ENCODE assay signal across 8 cellular contexts in genomic region chr2:161946489-161947107, GRCh38.
DNase-seq lines count a peak whose midpoint lies in the region; ATAC-seq and TF ChIP-seq lines count a peak whose summit lies in the region.

No MANE protein-coding gene starts in this region.

- ATAC-seq in activated CD8-positive, alpha-beta T cell treated with anti-CD3 and anti-CD28 coated beads, Interleukin-2, amount 10 ng/mL, durations not matched to agents 7 days and 5 days = peak; percentile 61
- ATAC-seq in omental fat pad (ENCODE audit: low FRiP score) (no peak), HG03135 (IDR thresholded peaks at IDR 0.05; ENCODE audit: unreplicated experiment) (no peak), HG02642 (IDR thresholded peaks at IDR 0.05; ENCODE audit: poor library complexity, unreplicated experiment) (no peak)

- H3K9me3 Mint-ChIP-seq in activated CD8-positive, alpha-beta T cell treated with anti-CD3 and anti-CD28 coated beads, Interleukin-2, amount 10 ng/mL, durations not matched to agents 7 days and 5 days (ENCODE audit: insufficient read depth) = no peaks in the 10 kb centered on the region

- CTCF ChIA-PET in activated CD8-positive, alpha-beta T cell treated with anti-CD3 and anti-CD28 coated beads, Interleukin-2, amount 10 ng/mL, durations not matched to agents 7 days and 5 days (lab: Charles Lee) = interaction anchor here (0.6 to 5.2 kb wide), 35 partner anchors 9 to 517 kb away, joined by 3 to 85 read pairs (median 4); partner anchors contain the start of gene DPP4

- DNase-seq in NCI-H510A treated with DMSO at 0.1 percent for 48 hours (lab: John Stamatoyannopoulos, UW) (peak; percentile 5), NCI-H510A (lab: John Stamatoyannopoulos, UW) (no peak), Kasumi-1 (lab: John Stamatoyannopoulos, UW) (peak; percentile 63 to 79), kidney glomerular epithelial cell (lab: John Stamatoyannopoulos, UW) (peak; percentile 28), omental fat pad (ENCODE audit: low spot score) (no peak)
- DNase-seq in activated CD8-positive, alpha-beta T cell treated with anti-CD3 and anti-CD28 coated beads, Interleukin-2, amount 10 ng/mL, durations not matched to agents 7 days and 5 days = peak; percentile 51

- no peaks in the 10 kb centered on the region for H3K36me3 Mint-ChIP-seq in activated CD8-positive, alpha-beta T cell treated with anti-CD3 and anti-CD28 coated beads, Interleukin-2, amount 10 ng/mL, durations not matched to agents 7 days and 5 days (ENCODE audit: low read depth)

- H3K4me1 Mint-ChIP-seq in activated CD8-positive, alpha-beta T cell treated with anti-CD3 and anti-CD28 coated beads, Interleukin-2, amount 10 ng/mL, durations not matched to agents 7 days and 5 days (ENCODE audit: low read depth) = peaks cover 36% of the 10 kb centered on the region

- H3K27me3 Mint-ChIP-seq in activated CD8-positive, alpha-beta T cell treated with anti-CD3 and anti-CD28 coated beads, Interleukin-2, amount 10 ng/mL, durations not matched to agents 7 days and 5 days (ENCODE audit: low read depth) = peaks cover 4% of the 10 kb centered on the region

- H3K27ac Mint-ChIP-seq in activated CD8-positive, alpha-beta T cell treated with anti-CD3 and anti-CD28 coated beads, Interleukin-2, amount 10 ng/mL, durations not matched to agents 7 days and 5 days = no peak overlapping the region

- H3K4me3 Mint-ChIP-seq in activated CD8-positive, alpha-beta T cell treated with anti-CD3 and anti-CD28 coated beads, Interleukin-2, amount 10 ng/mL, durations not matched to agents 7 days and 5 days = no peak overlapping the region

- POLR2A ChIA-PET in activated CD8-positive, alpha-beta T cell treated with anti-CD3 and anti-CD28 coated beads, Interleukin-2, amount 10 ng/mL, durations not matched to agents 7 days and 5 days (lab: Charles Lee) = no interaction called here

- TF ChIP-seq CTCF in omental fat pad (IDR thresholded peaks at IDR 0.05) = no peak

Comparison
In these comparisons a context has a peak if more than half of its experiments do, and no peak if none do; other contexts are left out.
1. DNase-seq: peak in NCI-H510A treated with DMSO at 0.1 percent for 48 hours (single experiment), Kasumi-1 (2 of 2), activated CD8-positive, alpha-beta T cell treated with anti-CD3 and anti-CD28 coated beads, Interleukin-2, amount 10 ng/mL, durations not matched to agents 7 days and 5 days (single experiment) and kidney glomerular epithelial cell (single experiment); none in NCI-H510A (single experiment) and omental fat pad (single experiment).